Comparison of ENCODE assay signal across 8 cellular contexts in genomic region chrX:129932137-129932791, GRCh38. TPM values are rescaled to one million over a fixed set of nuclear protein-coding genes. Genes with fewer than 3 reads are reported as not detected.
DNase-seq lines count a peak whose midpoint lies in the region; ATAC-seq and TF ChIP-seq lines count a peak whose summit lies in the region.

No MANE protein-coding gene starts in this region.

- H3K36me3 ChIP-seq in BJ (ENCODE audit: control insufficient read depth, insufficient read depth, low read length): no peaks in the 10 kb centered on the region
- H3K36me3 ChIP-seq in HUES64 (ENCODE audit: insufficient read depth, low read length): peaks cover 20% of the 10 kb centered on the region
- peaks cover 2% of the 10 kb centered on the region; the same call in 1 of the 2 replicates for H3K36me3 ChIP-seq in RWPE2 (ENCODE audit: low read depth)
- no peaks in the 10 kb centered on the region for H3K36me3 ChIP-seq in neural cell (ENCODE audit: insufficient read depth, low read length)
- H3K36me3 ChIP-seq in stomach: peaks cover 0 to 19% (median 10%) of the 10 kb centered on the region in 4 donors

- DNase-seq in BJ (ENCODE audit: low read depth) (peak; percentile 38), RWPE2 (ENCODE audit: low spot score) (peak; percentile 78), fibroblast of villous mesenchyme (ENCODE audit: low read depth) (peak; percentile 93), stomach (peak; percentile 89)
- peak; percentile 91 for DNase-seq in activated effector memory CD4-positive, alpha-beta T cell treated with anti-CD3 and anti-CD28 coated beads, Interleukin-2, amount 50 U/mL, for 16 hours

- no peak for TF ChIP-seq RAD21 in neural cell (conservative IDR thresholded peaks at IDR 0.05)

- TF ChIP-seq EP300 in neural cell (conservative IDR thresholded peaks at IDR 0.05; ENCODE audit: poor library complexity, severe bottlenecking): no peak
- no peak for TF ChIP-seq EP300 in stomach (IDR thresholded peaks at IDR 0.05)

- H3K27me3 ChIP-seq in BJ (ENCODE audit: control insufficient read depth, insufficient read depth, low read length) (peaks cover 3% of the 10 kb centered on the region; the same call in 1 of the 2 replicates), HUES64 (ENCODE audit: insufficient read depth, low read length) (peaks cover 47% of the 10 kb centered on the region), RWPE2 (ENCODE audit: insufficient read depth, poor library complexity, severe bottlenecking) (no peaks in the 10 kb centered on the region), neural cell (ENCODE audit: insufficient read depth, low read depth, low read length) (peaks cover 21% of the 10 kb centered on the region), stomach (no peaks in the 10 kb centered on the region)

- no peaks in the 10 kb centered on the region for H3K79me2 ChIP-seq in neural cell (replicated peaks; ENCODE audit: insufficient read depth, low read length)

- TF ChIP-seq CTCF in BJ (IDR thresholded peaks at IDR 0.05; ENCODE audit: insufficient read depth, low read depth, low read length) (no peak), RWPE2 (IDR thresholded peaks at IDR 0.05; ENCODE audit: poor library complexity, severe bottlenecking) (no peak), fibroblast of villous mesenchyme (IDR thresholded peaks at IDR 0.05; ENCODE audit: insufficient read depth, low read depth, low read length) (no peak), neural cell (IDR thresholded peaks at IDR 0.05; ENCODE audit: poor library complexity, severe bottlenecking) (no peak), stomach (IDR thresholded peaks at IDR 0.05) (no peak)

- H3K4me1 ChIP-seq in HUES64 (ENCODE audit: insufficient read depth, low read length): peaks cover 4% of the 10 kb centered on the region; the same call in 1 of the 2 replicates
- no peaks in the 10 kb centered on the region for H3K4me1 ChIP-seq in RWPE2 (ENCODE audit: insufficient read depth, poor library complexity, severe bottlenecking)
- no peaks in the 10 kb centered on the region for H3K4me1 ChIP-seq in stomach

- no peaks in the 10 kb centered on the region for H3F3A ChIP-seq in neural cell (ENCODE audit: insufficient read depth, low read length, poor library complexity, severe bottlenecking)

- no peaks in the 10 kb centered on the region for H3K9me3 ChIP-seq in HUES64 (ENCODE audit: insufficient read depth, low read depth, low read length)
- no peaks in the 10 kb centered on the region for H3K9me3 ChIP-seq in RWPE2 (ENCODE audit: severe bottlenecking)
- H3K9me3 ChIP-seq in neural cell (ENCODE audit: low read length): no peaks in the 10 kb centered on the region
- no peaks in the 10 kb centered on the region for H3K9me3 ChIP-seq in stomach

- no peak overlapping the region for H3K4me2 ChIP-seq in neural cell (ENCODE audit: low read length)

- intact Hi-C loops in stomach (cut with DNase I; ENCODE audit: low total_unique reads): no loop called here

- 0% methylated on average over 71 of the region's 84 CpGs for WGBS in HUES64
- WGBS in stomach, 5 donors: 0 to 54% (median 14%) methylated on average over 4 to 53 of the region's 84 CpGs

- CTCF ChIA-PET in BJ (lab: Yijun Ruan, JAX): no interaction called here

- no peaks in the 10 kb centered on the region for H4K20me1 ChIP-seq in neural cell (ENCODE audit: insufficient read depth)

- no peak for TF ChIP-seq POLR2A in stomach (IDR thresholded peaks at IDR 0.05)

- peak; percentile 39 for ATAC-seq in GM19438 (IDR thresholded peaks at IDR 0.05; ENCODE audit: low read depth, unreplicated experiment)
- ATAC-seq in RWPE2 (ENCODE audit: low read depth): peak; percentile 43

- H3K9ac ChIP-seq in HUES64 (ENCODE audit: low read depth, low read length): peak overlapping the region; percentile 25; the same call in 1 of the 2 replicates
- H3K9ac ChIP-seq in neural cell (ENCODE audit: low read length): peak overlapping the region; percentile 65

- H3K27ac ChIP-seq in HUES64 (ENCODE audit: low read depth, low read length) (peak overlapping the region; percentile 41; the same call in 1 of the 2 replicates), RWPE2 (ENCODE audit: poor library complexity, severe bottlenecking) (peak overlapping the region; percentile 65), neural cell (ENCODE audit: low read length) (no peak overlapping the region), stomach (peak overlapping the region; percentile 86 to 95 (median 90))

- POLR2A ChIA-PET in BJ (lab: Charles Lee): no interaction called here

- H3K4me3 ChIP-seq in BJ (ENCODE audit: low read depth, low read length) (peak overlapping the region; percentile 64), HUES64 (ENCODE audit: low read length) (peak overlapping the region; percentile 70), RWPE2 (ENCODE audit: severe bottlenecking) (peak overlapping the region; percentile 55), fibroblast of villous mesenchyme (ENCODE audit: low read depth, low read length) (peak overlapping the region; percentile 69), neural cell (ENCODE audit: low read length) (peak overlapping the region; percentile 67), stomach (peak overlapping the region; percentile 53 to 58 (median 58))

- H3K9me2 ChIP-seq in neural cell (ENCODE audit: insufficient read depth, low read length): no peaks in the 10 kb centered on the region

- no peak overlapping the region for H2AFZ ChIP-seq in neural cell (ENCODE audit: low read depth, low read length)

TF ChIP-seq in neural cell, 6 proteins besides CTCF, POLR2A, EP300 and RAD21:
- no peak for TF ChIP-seq POLR2AphosphoS5 (IDR thresholded peaks at IDR 0.05)
- no peak for TF ChIP-seq MXI1 (conservative IDR thresholded peaks at IDR 0.05; ENCODE audit: poor library complexity, severe bottlenecking)
- no peak for TF ChIP-seq EZH2 (IDR thresholded peaks at IDR 0.05; ENCODE audit: borderline replicate concordance, insufficient read depth, low read length, poor library complexity, severe bottlenecking)
- TF ChIP-seq, protein P1, sequence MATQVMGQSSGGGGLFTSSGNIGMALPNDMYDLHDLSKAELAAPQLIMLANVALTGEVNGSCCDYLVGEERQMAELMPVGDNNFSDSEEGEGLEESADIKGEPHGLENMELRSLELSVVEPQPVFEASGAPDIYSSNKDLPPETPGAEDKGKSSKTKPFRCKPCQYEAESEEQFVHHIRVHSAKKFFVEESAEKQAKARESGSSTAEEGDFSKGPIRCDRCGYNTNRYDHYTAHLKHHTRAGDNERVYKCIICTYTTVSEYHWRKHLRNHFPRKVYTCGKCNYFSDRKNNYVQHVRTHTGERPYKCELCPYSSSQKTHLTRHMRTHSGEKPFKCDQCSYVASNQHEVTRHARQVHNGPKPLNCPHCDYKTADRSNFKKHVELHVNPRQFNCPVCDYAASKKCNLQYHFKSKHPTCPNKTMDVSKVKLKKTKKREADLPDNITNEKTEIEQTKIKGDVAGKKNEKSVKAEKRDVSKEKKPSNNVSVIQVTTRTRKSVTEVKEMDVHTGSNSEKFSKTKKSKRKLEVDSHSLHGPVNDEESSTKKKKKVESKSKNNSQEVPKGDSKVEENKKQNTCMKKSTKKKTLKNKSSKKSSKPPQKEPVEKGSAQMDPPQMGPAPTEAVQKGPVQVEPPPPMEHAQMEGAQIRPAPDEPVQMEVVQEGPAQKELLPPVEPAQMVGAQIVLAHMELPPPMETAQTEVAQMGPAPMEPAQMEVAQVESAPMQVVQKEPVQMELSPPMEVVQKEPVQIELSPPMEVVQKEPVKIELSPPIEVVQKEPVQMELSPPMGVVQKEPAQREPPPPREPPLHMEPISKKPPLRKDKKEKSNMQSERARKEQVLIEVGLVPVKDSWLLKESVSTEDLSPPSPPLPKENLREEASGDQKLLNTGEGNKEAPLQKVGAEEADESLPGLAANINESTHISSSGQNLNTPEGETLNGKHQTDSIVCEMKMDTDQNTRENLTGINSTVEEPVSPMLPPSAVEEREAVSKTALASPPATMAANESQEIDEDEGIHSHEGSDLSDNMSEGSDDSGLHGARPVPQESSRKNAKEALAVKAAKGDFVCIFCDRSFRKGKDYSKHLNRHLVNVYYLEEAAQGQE (IDR thresholded peaks at IDR 0.05; ENCODE audit: borderline replicate concordance): no peak
- no peak for TF ChIP-seq TAF1 (IDR thresholded peaks at IDR 0.05; ENCODE audit: low read depth)
- TF ChIP-seq SMC3 (conservative IDR thresholded peaks at IDR 0.05; ENCODE audit: poor library complexity): no peak

RNA-seq across cellular contexts. Expression of gene UTP14A, which starts 26.3 kb away (rescaled TPM):
- polyA plus RNA-seq in BJ (2011; rRNA removed) (12.0 and 20.0 TPM in 2 replicates), neural cell (9.3 and 10.5 TPM in 2 replicates), stomach (10 to 100 TPM; 10.5 to 15.6 (median 12.4) TPM)
- polyA minus RNA-seq in BJ (2011; rRNA and poly(A)+ RNA removed): 5.9 and 6.1 TPM in 2 replicates
- 24.5 TPM for polyA plus RNA-seq in HUES64 (2013, experiment 1 of 2)
- 18.1 TPM for polyA plus RNA-seq in HUES64 (2013, experiment 2 of 2)
- total RNA-seq in fibroblast of villous mesenchyme (16.1 and 16.4 TPM in 2 replicates), stomach (10 to 100 TPM in 3 of 5 donors, 1 to 10 TPM in 2; 4.1 to 18.1 (median 14.0) TPM)
- 14.1 and 17.0 TPM in 2 replicates for polyA minus RNA-seq in neural cell

RNA-seq across cellular contexts. Expression of gene BCORL1, which starts 50.2 kb away (rescaled TPM):
- 0.76 and 1.5 TPM in 2 replicates for polyA plus RNA-seq in BJ (2011; rRNA removed)
- polyA minus RNA-seq in BJ (2011; rRNA and poly(A)+ RNA removed): 2.2 and 3.9 TPM in 2 replicates
- 4.1 TPM for polyA plus RNA-seq in HUES64 (2013, experiment 1 of 2)
- 7.0 TPM for polyA plus RNA-seq in HUES64 (2013, experiment 2 of 2)
- 1.3 and 2.6 TPM in 2 replicates for total RNA-seq in fibroblast of villous mesenchyme
- polyA plus RNA-seq in neural cell: 1.0 and 1.1 TPM in 2 replicates
- 3.7 and 5.1 TPM in 2 replicates for polyA minus RNA-seq in neural cell
- total RNA-seq in stomach: 10 to 100 TPM in 1 of 5 donors, 1 to 10 TPM in 3, under 1 TPM in 1; 0.89 to 16.8 (median 2.9) TPM
- 1 to 10 TPM; 1.0 to 3.4 (median 2.4) TPM for polyA plus RNA-seq in stomach

Comparison
In these comparisons a context has a peak if more than half of its experiments do, and no peak if none do; other contexts are left out.
1. DNase-seq: peak in every context shown above with its lines; median percentile 93 in fibroblast of villous mesenchyme; 91 in activated effector memory CD4-positive, alpha-beta T cell treated with anti-CD3 and anti-CD28 coated beads, Interleukin-2, amount 50 U/mL, for 16 hours; 89 in stomach; 78 in RWPE2; 38 in BJ.